15 cellular contexts compared by ENCODE assay signal in the genomic region with DNA sequence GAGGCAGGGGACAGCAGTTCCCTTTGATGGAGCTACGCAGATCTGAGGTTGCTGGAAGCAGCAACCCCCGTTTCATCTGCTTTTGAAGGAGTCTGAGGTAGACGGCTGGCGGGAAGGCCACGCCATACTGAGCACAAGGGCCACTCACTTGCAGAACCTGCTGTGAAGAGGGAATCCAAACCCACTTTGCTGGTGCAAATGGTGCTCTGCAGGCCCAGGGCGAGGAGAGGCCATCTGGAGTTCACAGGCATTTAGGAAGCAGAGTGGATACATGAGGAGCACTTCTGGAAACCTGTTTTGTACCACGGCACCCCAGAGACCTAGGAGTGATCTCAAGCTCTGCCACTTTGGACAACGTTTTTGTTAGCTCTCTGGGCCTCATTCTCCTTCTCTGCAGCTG.
DNase-seq lines count a peak whose midpoint lies in the region; ATAC-seq and TF ChIP-seq lines count a peak whose summit lies in the region.
"Had no signal": no experiment of that assay in that cellular context is flagged by ENCODE, and none has a peak within 500 bp of the region (broad histone marks: within the 10 kb centered on the region; RNA-seq: fewer than 3 reads in every experiment).

No MANE protein-coding gene starts in this region.

- TF ChIP-seq CTCF in endodermal cell (conservative IDR thresholded peaks at IDR 0.05), result no peak
- no peak for TF ChIP-seq CTCF in type B pancreatic cell (conservative IDR thresholded peaks at IDR 0.05)
- TF ChIP-seq CTCF in Calu3 (IDR thresholded peaks at IDR 0.05; ENCODE audit: unreplicated experiment), result no peak

- no TSS peak for BruUV-seq in Calu3 (replicated peaks; lab: Mats Ljungman, UMichigan)

- H3K27me3 Mint-ChIP-seq in endodermal cell (ENCODE audit: insufficient read depth) (peaks cover 7% of the 10 kb centered on the region), type B pancreatic cell (peaks cover 19% of the 10 kb centered on the region), Calu3 (ENCODE audit: unreplicated experiment) (no peaks in the 10 kb centered on the region)

- ATAC-seq in HG03442 (IDR thresholded peaks at IDR 0.05; ENCODE audit: unreplicated experiment) (no peak), HG03175 (IDR thresholded peaks at IDR 0.05; ENCODE audit: unreplicated experiment) (no peak)
- ATAC-seq: HepG2 had no signal

- peaks cover 13% of the 10 kb centered on the region for H3K4me1 Mint-ChIP-seq in endodermal cell
- no peaks in the 10 kb centered on the region for H3K4me1 Mint-ChIP-seq in type B pancreatic cell (ENCODE audit: unreplicated experiment)
- peaks cover 14% of the 10 kb centered on the region for H3K4me1 Mint-ChIP-seq in Calu3 (ENCODE audit: low read depth, unreplicated experiment)
- H3K4me1 Mint-ChIP-seq: CD14-positive monocyte; CD4-positive, alpha-beta memory T cell; IgD-negative memory B cell had no signal

- intact Hi-C loops in Calu3 (cut with micrococcal nuclease; ENCODE audit: unreplicated experiment), result no loop called here

- DNase-seq in DMS79 (lab: John Stamatoyannopoulos, UW), result peak; percentile 84
- DNase-seq in NCI-H187 treated with DMSO at 0.1 percent for 48 hours (lab: John Stamatoyannopoulos, UW), result peak; percentile 21
- DNase-seq in endodermal cell, result peak; percentile 29
- DNase-seq in type B pancreatic cell (ENCODE audit: extremely low spot score, unreplicated experiment), result no peak
- no peak for DNase-seq in Calu3
- DNase-seq: 8988T; CD4-positive, alpha-beta memory T cell; GM23248; HCEC 1CT had no signal

- H3K36me3 Mint-ChIP-seq in endodermal cell (ENCODE audit: low read depth) (no peaks in the 10 kb centered on the region), type B pancreatic cell (no peaks in the 10 kb centered on the region), Calu3 (ENCODE audit: insufficient read depth, unreplicated experiment) (peaks cover 1% of the 10 kb centered on the region)
- H3K36me3 Mint-ChIP-seq: CD14-positive monocyte; CD4-positive, alpha-beta memory T cell; IgD-negative memory B cell had no signal

- H3K4me1 ChIP-seq in endodermal cell (ENCODE audit: control insufficient read depth, insufficient read depth, low read length), result no peaks in the 10 kb centered on the region

- H3K4me3 ChIP-seq in endodermal cell (ENCODE audit: low read length), result no peak overlapping the region
- H3K4me3 ChIP-seq: BLaER1, GM23248 had no signal

- no peak overlapping the region for H3K9ac ChIP-seq in endodermal cell (ENCODE audit: extremely low read depth, low read length, poor library complexity, severe bottlenecking)
- H3K9ac ChIP-seq: BLaER1, GM23248 had no signal

- CTCF ChIA-PET in Calu3 (lab: Charles Lee), result no interaction called here

- WGBS in endodermal cell (ENCODE audit: insufficient coverage in 1 of 2, insufficient read length in 1 of 2), 2 experiments, result 91 to 95% methylated on average over 8 of the region's 8 CpGs

- H3K27ac Mint-ChIP-seq in endodermal cell (no peak overlapping the region), type B pancreatic cell (peak overlapping the region; percentile 13), Calu3 (ENCODE audit: unreplicated experiment) (no peak overlapping the region)
- H3K27ac Mint-ChIP-seq: CD14-positive monocyte; CD4-positive, alpha-beta memory T cell; IgD-negative memory B cell had no signal

- H3K9me3 Mint-ChIP-seq in endodermal cell (no peaks in the 10 kb centered on the region), type B pancreatic cell (no peaks in the 10 kb centered on the region), Calu3 (ENCODE audit: low read depth, unreplicated experiment) (peaks cover 2% of the 10 kb centered on the region)

- no peaks in the 10 kb centered on the region for H3K36me3 ChIP-seq in endodermal cell (ENCODE audit: control insufficient read depth, insufficient read depth, low read length)
- H3K36me3 ChIP-seq: BLaER1 had no signal

- H3K27me3 ChIP-seq in endodermal cell (ENCODE audit: control insufficient read depth, insufficient read depth, low read length, poor library complexity, severe bottlenecking), result no peaks in the 10 kb centered on the region
- H3K27me3 ChIP-seq: BLaER1 had no signal

- H3K27ac ChIP-seq in endodermal cell (ENCODE audit: low read depth, low read length), result no peak overlapping the region
- H3K27ac ChIP-seq: BLaER1, GM23248 had no signal

- H3K9me3 ChIP-seq in endodermal cell (ENCODE audit: control insufficient read depth, low read length), result no peaks in the 10 kb centered on the region
- H3K9me3 ChIP-seq: BLaER1 had no signal

- H3K4me3 Mint-ChIP-seq in endodermal cell (no peak overlapping the region), type B pancreatic cell (no peak overlapping the region), Calu3 (ENCODE audit: low read depth, unreplicated experiment) (no peak overlapping the region)
- H3K4me3 Mint-ChIP-seq: CD14-positive monocyte; CD4-positive, alpha-beta memory T cell; IgD-negative memory B cell had no signal

Comparison
In these comparisons a context has a peak if more than half of its experiments do, and no peak if none do; other contexts are left out.
1. DNase-seq: peak in DMS79 (single experiment), NCI-H187 treated with DMSO at 0.1 percent for 48 hours (single experiment) and endodermal cell (single experiment); none in type B pancreatic cell (single experiment) and Calu3 (single experiment).